In genomic region chr2:19706332-19706731, GRCh38 we compare ENCODE assay signal across 20 cellular contexts.
DNase-seq lines count a peak whose midpoint lies in the region; ATAC-seq lines count a peak whose summit lies in the region.
"Had no signal": no experiment of that assay in that cellular context is flagged by ENCODE, and none has a peak within 500 bp of the region (broad histone marks: within the 10 kb centered on the region; RNA-seq: fewer than 3 reads in every experiment).

No MANE protein-coding gene starts in this region.

- DNase-seq in ELR (ENCODE audit: low read depth) (peak; percentile 30), RPMI7951 (ENCODE audit: low read depth) (peak; percentile 34), lung microvascular endothelial cell (ENCODE audit: low read depth in 2 of 2) (peak; percentile 21 to 57), SKM-1 (lab: John Stamatoyannopoulos, UW; ENCODE audit: unreplicated experiment) (no peak), DMS 273 (lab: John Stamatoyannopoulos, UW; ENCODE audit: unreplicated experiment) (no peak), mesenteric fat pad (ENCODE audit: low spot score) (no peak)
- DNase-seq: Caco-2; CD4-positive, alpha-beta T cell; DMS153; H7; HFFc6; NCI-H1417 treated with DMSO at 0.1 percent for 48 hours; NCI-H187 treated with DMSO at 0.1 percent for 48 hours; NCI-H2227 treated with DMSO at 0.1 percent for 48 hours; NCI-H510A treated with DMSO at 0.1 percent for 48 hours; NCI-H82; PC-9; SJCRH30 had no signal

- ATAC-seq in esophagus mucosa = peak; percentile 49
- ATAC-seq: A549 had no signal

Comparison
In these comparisons a context has a peak if more than half of its experiments do, and no peak if none do; other contexts are left out.
1. DNase-seq: peak in ELR (single experiment), RPMI7951 (single experiment) and lung microvascular endothelial cell (2 of 2); none in SKM-1 (single experiment), DMS 273 (single experiment) and mesenteric fat pad (single experiment).